11 cellular contexts compared by ENCODE assay signal in the genomic region with DNA sequence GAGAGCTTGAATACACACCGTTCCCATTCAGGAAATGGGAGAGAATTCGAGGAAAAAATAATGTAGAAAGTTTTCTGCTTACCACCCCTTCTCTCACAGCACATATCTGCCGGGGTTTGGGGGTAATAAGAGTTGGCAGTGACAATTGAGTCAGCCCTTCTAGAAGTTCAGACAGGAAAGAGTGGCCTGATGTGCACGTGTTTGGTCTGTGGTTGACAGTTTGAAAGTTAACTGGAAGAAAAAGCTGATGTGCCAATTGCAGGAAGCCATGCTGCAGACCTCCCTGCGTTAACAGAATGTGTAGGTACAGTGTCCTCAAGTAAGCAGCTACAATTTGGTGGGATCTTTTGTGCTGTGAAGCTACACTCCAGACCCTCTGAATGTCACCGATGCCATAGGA. TPM values are rescaled to one million over a fixed set of nuclear protein-coding genes. Genes with fewer than 3 reads are reported as not detected.
DNase-seq lines count a peak whose midpoint lies in the region; ATAC-seq, FAIRE-seq and TF ChIP-seq lines count a peak whose summit lies in the region.
"Had no signal": no experiment of that assay in that cellular context is flagged by ENCODE, and none has a peak within 500 bp of the region (broad histone marks: within the 10 kb centered on the region; RNA-seq: fewer than 3 reads in every experiment).

No MANE protein-coding gene starts in this region.

- FAIRE-seq in A549 (lab: Jason Lieb, UNC) (no peak), GM19239 (lab: Jason Lieb, UNC) (no peak)

- WGBS in A549 (ENCODE audit: missing lambda C conversion rate), result 87% methylated on average over 6 of the region's 6 CpGs
- WGBS in endodermal cell (ENCODE audit: insufficient coverage in 1 of 2, insufficient read length in 1 of 2), 2 experiments, result 87 to 89% methylated on average over 3 to 6 of the region's 6 CpGs
- WGBS in heart right ventricle, 2 donors, result 67 to 69% methylated on average over 6 of the region's 6 CpGs

- no peak overlapping the region for H3K27ac ChIP-seq in A549
- peak overlapping the region; percentile 12 for H3K27ac ChIP-seq in endodermal cell (ENCODE audit: low read depth, low read length)
- no peak overlapping the region for H3K27ac ChIP-seq in heart right ventricle
- H3K27ac ChIP-seq: body of pancreas, upper lobe of left lung had no signal

- no peak for TF ChIP-seq POLR2A in A549 (IDR thresholded peaks at IDR 0.05; ENCODE audit: low read length)

- H3K27ac Mint-ChIP-seq in endodermal cell, result no peak overlapping the region

- no peak overlapping the region for H3K4me2 ChIP-seq in A549

- ATAC-seq in A549, result peak; percentile 20 to 31; a peak in 3 of 6 replicates
- ATAC-seq in HG02981 (IDR thresholded peaks at IDR 0.05; ENCODE audit: unreplicated experiment), result no peak
- ATAC-seq in heart right ventricle, result no peak
- ATAC-seq: body of pancreas had no signal

- H3K4me3 ChIP-seq in A549, result no peak overlapping the region
- H3K4me3 ChIP-seq in GM12865 (ENCODE audit: low read depth, low read length), result no peak overlapping the region
- H3K4me3 ChIP-seq in endodermal cell (ENCODE audit: low read length), result no peak overlapping the region
- H3K4me3 ChIP-seq in heart right ventricle, result no peak overlapping the region
- H3K4me3 ChIP-seq: body of pancreas, upper lobe of left lung had no signal

- H3K4me3 Mint-ChIP-seq in endodermal cell, result no peak overlapping the region

- H3K9ac ChIP-seq in endodermal cell (ENCODE audit: extremely low read depth, low read length, poor library complexity, severe bottlenecking), result no peak overlapping the region

- CTCF ChIA-PET in A549 (lab: Yijun Ruan, JAX), result no interaction called here

- H3K36me3 Mint-ChIP-seq in endodermal cell (ENCODE audit: low read depth), result peaks cover 35% of the 10 kb centered on the region

- DNase-seq in A549 (ENCODE audit: low read depth in 1 of 2, low spot score in 1 of 2) (no peak), GM12865 (ENCODE audit: low read depth) (peak; percentile 20), RPMI8226 (peak; percentile 64), endodermal cell (peak; percentile 49), superior temporal gyrus (ENCODE audit: extremely low spot score) (no peak), GM19239 (ENCODE audit: insufficient read length, low spot score) (no peak), heart right ventricle (no peak)
- DNase-seq: body of pancreas, NCI-H146, upper lobe of left lung had no signal

- H3K4me1 ChIP-seq in A549 (peaks cover 5% of the 10 kb centered on the region; the same call in 1 of the 3 replicates), endodermal cell (ENCODE audit: control insufficient read depth, insufficient read depth, low read length) (no peaks in the 10 kb centered on the region), heart right ventricle (peaks cover 0 to 9% (median 0%) of the 10 kb centered on the region in 9 donors)
- H3K4me1 ChIP-seq: body of pancreas had no signal

- no peak for TF ChIP-seq RAD21 in A549 (conservative IDR thresholded peaks at IDR 0.05 in 1 of 2, IDR thresholded peaks at IDR 0.05 in 1 of 2)

- H3K27me3 ChIP-seq in endodermal cell (ENCODE audit: control insufficient read depth, insufficient read depth, low read length, poor library complexity, severe bottlenecking) (no peaks in the 10 kb centered on the region), heart right ventricle (no peaks in the 10 kb centered on the region)
- H3K27me3 ChIP-seq: body of pancreas, upper lobe of left lung had no signal

- H3K9me3 Mint-ChIP-seq in endodermal cell, result peaks cover 7% of the 10 kb centered on the region

- TF ChIP-seq CTCF in A549 (IDR thresholded peaks at IDR 0.05) (no peak), GM12865 (IDR thresholded peaks at IDR 0.05; ENCODE audit: insufficient read depth, low read depth, low read length, missing control alignments) (no peak), endodermal cell (conservative IDR thresholded peaks at IDR 0.05) (no peak), heart right ventricle (IDR thresholded peaks at IDR 0.05) (no peak)

- TF ChIP-seq EP300 in A549 (IDR thresholded peaks at IDR 0.05), result no peak

- POLR2A ChIA-PET in A549 (lab: Yijun Ruan, JAX), result no interaction called here

- intact Hi-C loops in heart right ventricle (cut with DNase I), result loop anchor here in 2 of 10 donors (5.0 to 10.0 kb wide), 2 partner anchors 38 to 255 kb away; no protein-coding TSS in a partner anchor

- peaks cover 11% of the 10 kb centered on the region; the same call in 2 of the 3 replicates for H3K9me3 ChIP-seq in A549
- no peaks in the 10 kb centered on the region for H3K9me3 ChIP-seq in endodermal cell (ENCODE audit: control insufficient read depth, low read length)
- peaks cover 0 to 6% (median 0%) of the 10 kb centered on the region in 11 donors for H3K9me3 ChIP-seq in heart right ventricle
- H3K9me3 ChIP-seq: body of pancreas, upper lobe of left lung had no signal

- peaks cover 42% of the 10 kb centered on the region for H3K36me3 ChIP-seq in endodermal cell (ENCODE audit: control insufficient read depth, insufficient read depth, low read length)
- H3K36me3 ChIP-seq in heart right ventricle, result peaks cover 0 to 43% (median 35%) of the 10 kb centered on the region in 9 donors

- H3K27me3 Mint-ChIP-seq in endodermal cell (ENCODE audit: insufficient read depth), result no peaks in the 10 kb centered on the region

- H3K4me1 Mint-ChIP-seq in endodermal cell, result peaks cover 3% of the 10 kb centered on the region

TF ChIP-seq in A549, 52 proteins besides CTCF, POLR2A, EP300 and RAD21:
- TF ChIP-seq ZNF302 (CRISPR knock-in tag; IDR thresholded peaks at IDR 0.05) (no peak), SREBF2 (IDR thresholded peaks at IDR 0.05) (no peak), EHMT2 (IDR thresholded peaks at IDR 0.05; ENCODE audit: low read depth) (no peak), EHF (CRISPR knock-in tag; IDR thresholded peaks at IDR 0.05) (no peak), RCOR1 (IDR thresholded peaks at IDR 0.05; ENCODE audit: low read depth, low read length) (no peak), SMC3 (IDR thresholded peaks at IDR 0.05) (no peak), JUNB (IDR thresholded peaks at IDR 0.05) (no peak), BHLHE40 (IDR thresholded peaks at IDR 0.05; ENCODE audit: low read depth, low read length) (no peak), RARB (CRISPR knock-in tag; IDR thresholded peaks at IDR 0.05) (no peak), HEYL (CRISPR knock-in tag; IDR thresholded peaks at IDR 0.05) (no peak), FOSB (CRISPR knock-in tag; IDR thresholded peaks at IDR 0.05) (no peak), GATA3 (IDR thresholded peaks at IDR 0.05; ENCODE audit: borderline replicate concordance) (no peak), JUN (IDR thresholded peaks at IDR 0.05) (no peak), ZSCAN20 (CRISPR knock-in tag; IDR thresholded peaks at IDR 0.05) (no peak)
- TF ChIP-seq, protein P1, sequence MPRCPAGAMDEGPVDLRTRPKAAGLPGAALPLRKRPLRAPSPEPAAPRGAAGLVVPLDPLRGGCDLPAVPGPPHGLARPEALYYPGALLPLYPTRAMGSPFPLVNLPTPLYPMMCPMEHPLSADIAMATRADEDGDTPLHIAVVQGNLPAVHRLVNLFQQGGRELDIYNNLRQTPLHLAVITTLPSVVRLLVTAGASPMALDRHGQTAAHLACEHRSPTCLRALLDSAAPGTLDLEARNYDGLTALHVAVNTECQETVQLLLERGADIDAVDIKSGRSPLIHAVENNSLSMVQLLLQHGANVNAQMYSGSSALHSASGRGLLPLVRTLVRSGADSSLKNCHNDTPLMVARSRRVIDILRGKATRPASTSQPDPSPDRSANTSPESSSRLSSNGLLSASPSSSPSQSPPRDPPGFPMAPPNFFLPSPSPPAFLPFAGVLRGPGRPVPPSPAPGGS (IDR thresholded peaks at IDR 0.05), result no peak
- TF ChIP-seq, protein P2, sequence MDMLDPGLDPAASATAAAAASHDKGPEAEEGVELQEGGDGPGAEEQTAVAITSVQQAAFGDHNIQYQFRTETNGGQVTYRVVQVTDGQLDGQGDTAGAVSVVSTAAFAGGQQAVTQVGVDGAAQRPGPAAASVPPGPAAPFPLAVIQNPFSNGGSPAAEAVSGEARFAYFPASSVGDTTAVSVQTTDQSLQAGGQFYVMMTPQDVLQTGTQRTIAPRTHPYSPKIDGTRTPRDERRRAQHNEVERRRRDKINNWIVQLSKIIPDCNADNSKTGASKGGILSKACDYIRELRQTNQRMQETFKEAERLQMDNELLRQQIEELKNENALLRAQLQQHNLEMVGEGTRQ (IDR thresholded peaks at IDR 0.05), result no peak
- TF ChIP-seq, protein P3, sequence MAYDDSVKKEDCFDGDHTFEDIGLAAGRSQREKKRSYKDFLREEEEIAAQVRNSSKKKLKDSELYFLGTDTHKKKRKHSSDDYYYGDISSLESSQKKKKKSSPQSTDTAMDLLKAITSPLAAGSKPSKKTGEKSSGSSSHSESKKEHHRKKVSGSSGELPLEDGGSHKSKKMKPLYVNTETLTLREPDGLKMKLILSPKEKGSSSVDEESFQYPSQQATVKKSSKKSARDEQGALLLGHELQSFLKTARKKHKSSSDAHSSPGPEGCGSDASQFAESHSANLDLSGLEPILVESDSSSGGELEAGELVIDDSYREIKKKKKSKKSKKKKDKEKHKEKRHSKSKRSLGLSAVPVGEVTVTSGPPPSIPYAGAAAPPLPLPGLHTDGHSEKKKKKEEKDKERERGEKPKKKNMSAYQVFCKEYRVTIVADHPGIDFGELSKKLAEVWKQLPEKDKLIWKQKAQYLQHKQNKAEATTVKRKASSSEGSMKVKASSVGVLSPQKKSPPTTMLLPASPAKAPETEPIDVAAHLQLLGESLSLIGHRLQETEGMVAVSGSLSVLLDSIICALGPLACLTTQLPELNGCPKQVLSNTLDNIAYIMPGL (CRISPR knock-in tag; IDR thresholded peaks at IDR 0.05; ENCODE audit: borderline replicate concordance), result no peak
- TF ChIP-seq, protein P4, sequence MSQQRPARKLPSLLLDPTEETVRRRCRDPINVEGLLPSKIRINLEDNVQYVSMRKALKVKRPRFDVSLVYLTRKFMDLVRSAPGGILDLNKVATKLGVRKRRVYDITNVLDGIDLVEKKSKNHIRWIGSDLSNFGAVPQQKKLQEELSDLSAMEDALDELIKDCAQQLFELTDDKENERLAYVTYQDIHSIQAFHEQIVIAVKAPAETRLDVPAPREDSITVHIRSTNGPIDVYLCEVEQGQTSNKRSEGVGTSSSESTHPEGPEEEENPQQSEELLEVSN (IDR thresholded peaks at IDR 0.05; ENCODE audit: borderline replicate concordance, low read depth), result no peak

RNA-seq across cellular contexts. Expression of a gene that starts 50.9 kb away (rescaled TPM):
- polyA plus RNA-seq in A549 (2011; rRNA removed), result 222 and 247 TPM in 2 replicates
- polyA plus RNA-seq in A549 (2012; cell fraction: cytosol; rRNA removed), result 145 and 149 TPM in 2 replicates
- polyA plus RNA-seq in A549 (2012; cell fraction: nucleus; rRNA removed), result 150 and 289 TPM in 2 replicates
- 194 to 206 TPM (median 205 TPM) in 3 replicates for polyA plus RNA-seq in A549 (2017; fragmentation: RNase III; extraction: RNeasy Plus Mini Kit Qiagen cat#74134 plus additional on column Dnase treatment)
- 173 and 213 TPM in 2 replicates for polyA minus RNA-seq in A549 (2011; rRNA and poly(A)+ RNA removed)
- 100 to 1,000 TPM; 264 to 278 TPM for total RNA-seq in endodermal cell
- polyA plus RNA-seq in endodermal cell (2013, experiment 1 of 2), result 181 TPM
- polyA plus RNA-seq in endodermal cell (2013, experiment 2 of 2), result 176 TPM
- total RNA-seq in heart right ventricle, result 10 to 100 TPM; 48.0 to 69.4 (median 55.2) TPM
- 10 to 100 TPM; 19.5 to 62.9 TPM for polyA plus RNA-seq in heart right ventricle

Comparison
In these comparisons a context has a peak if more than half of its experiments do, and no peak if none do; other contexts are left out.
1. ATAC-seq: peak in A549 (2 of 2); none in HG02981 (single experiment) and heart right ventricle (0 of 8).
2. DNase-seq: peak in GM12865 (single experiment), RPMI8226 (single experiment) and endodermal cell (single experiment); none in A549 (0 of 2), superior temporal gyrus (single experiment), GM19239 (single experiment) and heart right ventricle (0 of 2).